ENCODE assay signal across 17 cellular contexts in genomic region chr2:205574041-205574440, GRCh38.
DNase-seq lines count a peak whose midpoint lies in the region; ATAC-seq, FAIRE-seq and TF ChIP-seq lines count a peak whose summit lies in the region.
"Had no signal": no experiment of that assay in that cellular context is flagged by ENCODE, and none has a peak within 500 bp of the region (broad histone marks: within the 10 kb centered on the region; RNA-seq: fewer than 3 reads in every experiment).

No MANE protein-coding gene starts in this region.

- peak; percentile 25 for DNase-seq in AG09309 (ENCODE audit: low read depth)
- DNase-seq in HPDE6-E6E7 (ENCODE audit: extremely low spot score): peak; percentile 21
- peak; percentile 91 for DNase-seq in epithelial cell of esophagus (ENCODE audit: low read depth)
- peak; percentile 25 for DNase-seq in mesenchymal stem cell
- no peak for DNase-seq in suprapubic skin (ENCODE audit: low spot score in 2 of 2)
- no peak for DNase-seq in GM19239 (ENCODE audit: insufficient read length, low spot score)
- no peak for DNase-seq in stimulated activated CD4-positive, alpha-beta T cell treated with anti-CD3 and anti-CD28 coated beads, Interleukin-4, amount 100 ng/mL, for 4 hours
- DNase-seq: CD4-positive, CD25-positive, alpha-beta regulatory T cell; DMS79; GF-D8; H7; NCI-H1436; NCI-H2081; NCI-H510A treated with DMSO at 0.1 percent for 48 hours; SIG-M5 had no signal

- no peak for TF ChIP-seq CTCF in AG09309 (IDR thresholded peaks at IDR 0.05; ENCODE audit: control insufficient read depth, insufficient read depth, low read depth, low read length, missing control alignments)
- no peak for TF ChIP-seq CTCF in epithelial cell of esophagus (IDR thresholded peaks at IDR 0.05; ENCODE audit: insufficient read depth, low read depth, low read length, missing control alignments)
- no peak for TF ChIP-seq CTCF in suprapubic skin (IDR thresholded peaks at IDR 0.05)

- no peak for FAIRE-seq in GM19239 (lab: Jason Lieb, UNC)
- FAIRE-seq: A204.1 had no signal

- H3K27ac ChIP-seq in mesenchymal stem cell (ENCODE audit: low read length, poor library complexity, severe bottlenecking) (no peak overlapping the region), suprapubic skin (no peak overlapping the region)

- TF ChIP-seq EP300 in suprapubic skin (IDR thresholded peaks at IDR 0.05): no peak

- H3K36me3 ChIP-seq in mesenchymal stem cell (ENCODE audit: control insufficient read depth in 1 of 2, insufficient read depth in 2 of 2, low read depth in 1 of 2, low read length in 2 of 2) (no peaks in the 10 kb centered on the region), suprapubic skin (no peaks in the 10 kb centered on the region)

- no peaks in the 10 kb centered on the region for H3K79me1 ChIP-seq in mesenchymal stem cell (replicated peaks; ENCODE audit: low read length, poor library complexity, severe bottlenecking)

- no peak overlapping the region for H3K14ac ChIP-seq in mesenchymal stem cell (ENCODE audit: low read length in 2 of 2)

- no peak overlapping the region for H4K91ac ChIP-seq in mesenchymal stem cell (ENCODE audit: low read length)

- ATAC-seq in GM18870 (IDR thresholded peaks at IDR 0.05; ENCODE audit: unreplicated experiment): no peak

- no peak overlapping the region for H4K8ac ChIP-seq in mesenchymal stem cell (ENCODE audit: low read length)

- H2BK12ac ChIP-seq in mesenchymal stem cell (ENCODE audit: low read length in 2 of 2): no peak overlapping the region

- no peak overlapping the region for H2AK5ac ChIP-seq in mesenchymal stem cell (ENCODE audit: low read length, severe bottlenecking)

- no peaks in the 10 kb centered on the region for H3K27me3 ChIP-seq in mesenchymal stem cell (ENCODE audit: control insufficient read depth in 1 of 2, insufficient read depth in 1 of 2, low read length in 2 of 2)
- no peaks in the 10 kb centered on the region for H3K27me3 ChIP-seq in suprapubic skin

- H3K4ac ChIP-seq in mesenchymal stem cell (ENCODE audit: low read depth in 1 of 2, low read length in 2 of 2): no peak overlapping the region

- no peak overlapping the region for H3K4me3 ChIP-seq in AG09309 (ENCODE audit: control insufficient read depth, low read depth, low read length)
- H3K4me3 ChIP-seq in epithelial cell of esophagus (ENCODE audit: low read length): no peak overlapping the region
- H3K4me3 ChIP-seq in mesenchymal stem cell (ENCODE audit: insufficient read depth in 1 of 2, low read depth in 1 of 2, low read length in 2 of 2): no peak overlapping the region
- no peak overlapping the region for H3K4me3 ChIP-seq in suprapubic skin

- no peak overlapping the region for H3K18ac ChIP-seq in mesenchymal stem cell (ENCODE audit: low read depth in 1 of 2, low read length in 2 of 2)

- no peak overlapping the region for H2BK5ac ChIP-seq in mesenchymal stem cell (ENCODE audit: low read depth, low read length, poor library complexity, severe bottlenecking)

- no peak overlapping the region for H3K23ac ChIP-seq in mesenchymal stem cell (ENCODE audit: low read length in 2 of 2)

- no peak overlapping the region for H3K4me2 ChIP-seq in mesenchymal stem cell (ENCODE audit: low read length, poor library complexity, severe bottlenecking)

- H3K4me1 ChIP-seq in mesenchymal stem cell (ENCODE audit: control insufficient read depth, insufficient read depth, low read depth, low read length): peaks cover 2% of the 10 kb centered on the region
- H3K4me1 ChIP-seq in suprapubic skin: no peaks in the 10 kb centered on the region

- H3K9ac ChIP-seq in mesenchymal stem cell (ENCODE audit: low read length): no peak overlapping the region

- WGBS in mesenchymal stem cell: 54% methylated on average over 2 of the region's 3 CpGs
- 56% methylated on average over 3 of the region's 3 CpGs for WGBS in suprapubic skin

- peaks cover 4% of the 10 kb centered on the region for H3K9me3 ChIP-seq in mesenchymal stem cell (ENCODE audit: control insufficient read depth, low read length)
- no peaks in the 10 kb centered on the region for H3K9me3 ChIP-seq in suprapubic skin

- H2BK15ac ChIP-seq in mesenchymal stem cell (ENCODE audit: low read depth, poor library complexity, severe bottlenecking): no peak overlapping the region

- TF ChIP-seq POLR2A in suprapubic skin (IDR thresholded peaks at IDR 0.05): no peak

- H2AFZ ChIP-seq in mesenchymal stem cell (ENCODE audit: low read depth, low read length): no peak overlapping the region

- no peak overlapping the region for H2BK120ac ChIP-seq in mesenchymal stem cell (ENCODE audit: low read depth, low read length)

Comparison
In these comparisons a context has a peak if more than half of its experiments do, and no peak if none do; other contexts are left out.
1. DNase-seq: peak in AG09309 (single experiment), HPDE6-E6E7 (single experiment), epithelial cell of esophagus (single experiment) and mesenchymal stem cell (single experiment); none in suprapubic skin (0 of 2), GM19239 (single experiment) and stimulated activated CD4-positive, alpha-beta T cell treated with anti-CD3 and anti-CD28 coated beads, Interleukin-4, amount 100 ng/mL, for 4 hours (0 of 2).